Comparison of ENCODE assay signal across 9 cellular contexts in the genomic region with DNA sequence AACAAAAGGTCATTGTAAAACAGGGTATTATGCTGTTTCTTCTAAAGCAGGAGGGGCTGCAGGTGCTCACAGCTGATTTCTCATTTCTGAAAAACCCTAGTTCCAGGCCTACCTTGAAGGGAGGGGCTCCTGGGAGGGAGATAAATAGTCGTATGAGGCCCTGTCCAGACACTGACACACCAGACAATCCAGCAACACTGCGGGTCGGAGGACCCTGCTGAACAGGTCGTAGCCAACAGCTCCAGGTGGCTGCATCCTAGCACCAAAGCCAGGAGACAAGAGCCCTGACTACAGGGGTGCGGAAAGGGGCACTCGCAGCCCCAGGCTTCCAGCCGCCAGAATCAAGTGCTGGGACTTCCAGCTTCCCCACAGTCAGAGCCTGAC. TPM values are rescaled to one million over a fixed set of nuclear protein-coding genes. Genes with fewer than 3 reads are reported as not detected.
A peak's percentile ranks its signal among the peaks of the same experiment; 100 is the strongest.
DNase-seq lines count a peak whose midpoint lies in the region; ATAC-seq and TF ChIP-seq lines count a peak whose summit lies in the region.
"Had no signal": no experiment of that assay in that cellular context is flagged by ENCODE, and none has a peak within 500 bp of the region (broad histone marks: within the 10 kb centered on the region; RNA-seq: fewer than 3 reads in every experiment).

No MANE protein-coding gene starts in this region.

- peak overlapping the region; percentile 83 for H3K27ac ChIP-seq in suprapubic skin
- H3K27ac ChIP-seq: HL-60 had no signal

- no peaks in the 10 kb centered on the region for H3K9me3 ChIP-seq in suprapubic skin

- peaks cover 69% of the 10 kb centered on the region for H3K4me1 ChIP-seq in suprapubic skin

- H3K4me3 Mint-ChIP-seq in WTC11: no peak overlapping the region
- H3K4me3 Mint-ChIP-seq in immature natural killer cell: peak overlapping the region; percentile 78 to 83 (median 82)

- no peaks in the 10 kb centered on the region for H3K36me3 ChIP-seq in suprapubic skin

- TF ChIP-seq POLR2A in suprapubic skin (IDR thresholded peaks at IDR 0.05): no peak

- no peak for TF ChIP-seq CTCF in WTC11 (IDR thresholded peaks at IDR 0.05)
- no peak for TF ChIP-seq CTCF in suprapubic skin (IDR thresholded peaks at IDR 0.05)

- H3K27me3 Mint-ChIP-seq in WTC11 (ENCODE audit: low read depth) (no peaks in the 10 kb centered on the region), immature natural killer cell (ENCODE audit: low read depth in 3 of 3) (peaks cover 2 to 10% (median 4%) of the 10 kb centered on the region in 3 donors)

- TF ChIP-seq EP300 in suprapubic skin (IDR thresholded peaks at IDR 0.05): no peak

- WGBS in suprapubic skin: 47% methylated on average over 7 of the region's 7 CpGs

- DNase-seq in activated T-cell treated with anti-CD3 and anti-CD28 coated beads for 48 hours (ENCODE audit: low read depth) (peak; percentile 13), WTC11 (ENCODE audit: low spot score) (peak; percentile 20), immature natural killer cell (no peak), suprapubic skin (ENCODE audit: low spot score in 2 of 2) (peak in 1 of 2 donors; percentile 45), DMS114 treated with DMSO at 0.1 percent for 48 hours (lab: John Stamatoyannopoulos, UW; ENCODE audit: unreplicated experiment) (no peak)
- DNase-seq in activated T-cell treated with anti-CD3 and anti-CD28 coated beads, Interleukin-2, amount 50 U/mL, for 1 hour: no peak

- H3K27ac Mint-ChIP-seq in WTC11 (peak overlapping the region; percentile 11), immature natural killer cell (peak overlapping the region; percentile 93 to 98 (median 96))

- H3K4me1 Mint-ChIP-seq in WTC11 (peaks cover 54% of the 10 kb centered on the region), immature natural killer cell (peaks cover 45 to 54% of the 10 kb centered on the region in 2 donors)

- ATAC-seq in WTC11 (no peak), GM19452 (IDR thresholded peaks at IDR 0.05; ENCODE audit: unreplicated experiment) (no peak), GM19463 (IDR thresholded peaks at IDR 0.05; ENCODE audit: unreplicated experiment) (no peak)

- H3K9me3 Mint-ChIP-seq in WTC11 (no peaks in the 10 kb centered on the region), immature natural killer cell (no peaks in the 10 kb centered on the region)

- CTCF ChIA-PET in WTC11 (lab: Charles Lee): interaction anchor here (0.8 to 2.3 kb wide), 3 partner anchors 8 to 118 kb away, joined by 4 to 10 read pairs (median 4); partner anchors contain the start of gene NFKBIA

- no peaks in the 10 kb centered on the region for H3K27me3 ChIP-seq in suprapubic skin

- H3K36me3 Mint-ChIP-seq in WTC11 (no peaks in the 10 kb centered on the region), immature natural killer cell (no peaks in the 10 kb centered on the region)

- H3K4me3 ChIP-seq in suprapubic skin: no peak overlapping the region

- POLR2A ChIA-PET in WTC11 (lab: Charles Lee): interaction anchor here (1.1 to 2.1 kb wide), 4 partner anchors 8 to 66 kb away, joined by 3 to 5 read pairs (median 4); partner anchors contain the start of gene PSMA6

TF ChIP-seq in WTC11, 78 proteins besides CTCF, POLR2A, EP300 and RAD21 (continues in another document):
- TF ChIP-seq ARID4B (CRISPR knock-in tag; IDR thresholded peaks at IDR 0.05; ENCODE audit: borderline replicate concordance): no peak
- no peak for TF ChIP-seq PRRX2 (CRISPR knock-in tag; IDR thresholded peaks at IDR 0.05)
- TF ChIP-seq KAT7 (CRISPR knock-in tag; IDR thresholded peaks at IDR 0.05; ENCODE audit: borderline replicate concordance): no peak
- TF ChIP-seq ZNF532 (CRISPR knock-in tag; IDR thresholded peaks at IDR 0.05; ENCODE audit: borderline replicate concordance): no peak
- TF ChIP-seq SOX15 (CRISPR knock-in tag; IDR thresholded peaks at IDR 0.05): no peak
- TF ChIP-seq, protein P1, sequence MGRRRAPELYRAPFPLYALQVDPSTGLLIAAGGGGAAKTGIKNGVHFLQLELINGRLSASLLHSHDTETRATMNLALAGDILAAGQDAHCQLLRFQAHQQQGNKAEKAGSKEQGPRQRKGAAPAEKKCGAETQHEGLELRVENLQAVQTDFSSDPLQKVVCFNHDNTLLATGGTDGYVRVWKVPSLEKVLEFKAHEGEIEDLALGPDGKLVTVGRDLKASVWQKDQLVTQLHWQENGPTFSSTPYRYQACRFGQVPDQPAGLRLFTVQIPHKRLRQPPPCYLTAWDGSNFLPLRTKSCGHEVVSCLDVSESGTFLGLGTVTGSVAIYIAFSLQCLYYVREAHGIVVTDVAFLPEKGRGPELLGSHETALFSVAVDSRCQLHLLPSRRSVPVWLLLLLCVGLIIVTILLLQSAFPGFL (CRISPR knock-in tag; IDR thresholded peaks at IDR 0.05; ENCODE audit: borderline replicate concordance): no peak
- no peak for TF ChIP-seq ZNF671 (CRISPR knock-in tag; IDR thresholded peaks at IDR 0.05)

RNA-seq across cellular contexts. Expression of gene PSMA6, which starts 41.2 kb away (rescaled TPM):
- total RNA-seq in WTC11 (2021): 197 to 215 TPM (median 210 TPM) in 3 replicates
- polyA plus RNA-seq in immature natural killer cell: 100 to 1,000 TPM; 402 to 658 (median 537) TPM
- total RNA-seq in suprapubic skin: 100 to 1,000 TPM in 3 of 4 donors, 10 to 100 TPM in 1; 80.4 to 133 (median 110) TPM

Comparison
In these comparisons a context has a peak if more than half of its experiments do, and no peak if none do; other contexts are left out.
1. DNase-seq: peak in activated T-cell treated with anti-CD3 and anti-CD28 coated beads for 48 hours (single experiment) and WTC11 (single experiment); none in activated T-cell treated with anti-CD3 and anti-CD28 coated beads, Interleukin-2, amount 50 U/mL, for 1 hour (single experiment), immature natural killer cell (0 of 3) and DMS114 treated with DMSO at 0.1 percent for 48 hours (single experiment).